14 cellular contexts compared by ENCODE assay signal in genomic region chr2:9303528-9304225, GRCh38.
A peak's percentile ranks its signal among the peaks of the same experiment; 100 is the strongest.
DNase-seq lines count a peak whose midpoint lies in the region; ATAC-seq and TF ChIP-seq lines count a peak whose summit lies in the region.
"Had no signal": no experiment of that assay in that cellular context is flagged by ENCODE, and none has a peak within 500 bp of the region (broad histone marks: within the 10 kb centered on the region; RNA-seq: fewer than 3 reads in every experiment).

No MANE protein-coding gene starts in this region.

- H3K4me3 ChIP-seq in heart left ventricle: no peak overlapping the region
- H3K4me3 ChIP-seq in right atrium auricular region: no peak overlapping the region
- no peak overlapping the region for H3K4me3 ChIP-seq in psoas muscle

- intact Hi-C loops in heart left ventricle (cut with DNase I) (no loop called here), psoas muscle (cut with DNase I) (no loop called here)

- no peak overlapping the region for H3K4me3 Mint-ChIP-seq in activated CD8-positive, alpha-beta memory T cell treated with anti-CD3 and anti-CD28 coated beads, Interleukin-2, amount 10 ng/mL, durations not matched to agents 7 days and 5 days

- H3K9me3 ChIP-seq in heart left ventricle: no peaks in the 10 kb centered on the region
- H3K9me3 ChIP-seq in right atrium auricular region: no peaks in the 10 kb centered on the region
- H3K9me3 ChIP-seq in psoas muscle: no peaks in the 10 kb centered on the region

- H3K36me3 ChIP-seq in heart left ventricle (peaks cover 0 to 6% (median 0%) of the 10 kb centered on the region in 9 donors), right atrium auricular region (no peaks in the 10 kb centered on the region), psoas muscle (ENCODE audit: insufficient read depth in 1 of 2, low read depth in 1 of 2) (no peaks in the 10 kb centered on the region)

- 62 to 72% (median 70%) methylated on average over 11 of the region's 11 CpGs for WGBS in heart left ventricle, 4 donors
- 56 to 62% (median 60%) methylated on average over 11 of the region's 11 CpGs for WGBS in psoas muscle, 3 donors

- TF ChIP-seq CTCF in heart left ventricle (IDR thresholded peaks at IDR 0.05) (no peak), right atrium auricular region (IDR thresholded peaks at IDR 0.05) (no peak), psoas muscle (IDR thresholded peaks at IDR 0.05) (no peak)

- ATAC-seq in heart left ventricle (peak; percentile 83 to 89 (median 86)), psoas muscle (peak; percentile 66 to 81 (median 70)), HG02678 (IDR thresholded peaks at IDR 0.05; ENCODE audit: unreplicated experiment) (no peak)
- no peak for ATAC-seq in activated CD8-positive, alpha-beta memory T cell treated with anti-CD3 and anti-CD28 coated beads, Interleukin-2, amount 10 ng/mL, durations not matched to agents 7 days and 5 days

- H3K27ac Mint-ChIP-seq in activated CD8-positive, alpha-beta memory T cell treated with anti-CD3 and anti-CD28 coated beads, Interleukin-2, amount 10 ng/mL, durations not matched to agents 7 days and 5 days: no peak overlapping the region

- no peaks in the 10 kb centered on the region for H3K9me3 Mint-ChIP-seq in activated CD8-positive, alpha-beta memory T cell treated with anti-CD3 and anti-CD28 coated beads, Interleukin-2, amount 10 ng/mL, durations not matched to agents 7 days and 5 days (ENCODE audit: low read depth)

- no peak for TF ChIP-seq POLR2A in heart left ventricle (IDR thresholded peaks at IDR 0.05)

- no peaks in the 10 kb centered on the region for H3K4me1 Mint-ChIP-seq in activated CD8-positive, alpha-beta memory T cell treated with anti-CD3 and anti-CD28 coated beads, Interleukin-2, amount 10 ng/mL, durations not matched to agents 7 days and 5 days

- H3K27ac ChIP-seq in heart left ventricle (no peak overlapping the region), right atrium auricular region (no peak overlapping the region), layer of hippocampus (ENCODE audit: low read depth, low read length) (peak overlapping the region; percentile 72), psoas muscle (no peak overlapping the region)
- H3K27ac ChIP-seq: C4-2B had no signal

- DNase-seq in heart left ventricle (peak in 3 of 5 donors; percentile 42 to 78 (median 51)), right atrium auricular region (ENCODE audit: low spot score) (no peak), psoas muscle (no peak)
- DNase-seq in stimulated activated CD4-positive, alpha-beta T cell treated with anti-CD3 and anti-CD28 coated beads, Interleukin-4, amount 100 ng/mL, for 1 hour: no peak
- no peak for DNase-seq in stimulated activated CD4-positive, alpha-beta T cell treated with anti-CD3 and anti-CD28 coated beads, Interleukin-15, amount 100 ng/mL, for 24 hours
- no peak for DNase-seq in activated CD8-positive, alpha-beta memory T cell treated with anti-CD3 and anti-CD28 coated beads, Interleukin-2, amount 10 ng/mL, durations not matched to agents 7 days and 5 days
- DNase-seq: COR-L47, NCI-H1105 treated with DMSO at 0.1 percent for 48 hours, NCI-H187, NCI-H446, NCI-H774 had no signal

- H3K27me3 Mint-ChIP-seq in activated CD8-positive, alpha-beta memory T cell treated with anti-CD3 and anti-CD28 coated beads, Interleukin-2, amount 10 ng/mL, durations not matched to agents 7 days and 5 days: peaks cover 2% of the 10 kb centered on the region

- CTCF ChIA-PET in activated CD8-positive, alpha-beta memory T cell treated with anti-CD3 and anti-CD28 coated beads, Interleukin-2, amount 10 ng/mL, durations not matched to agents 7 days and 5 days (lab: Charles Lee): no interaction called here

- H3K4me1 ChIP-seq in heart left ventricle (peaks cover 0 to 64% (median 27%) of the 10 kb centered on the region in 12 donors), right atrium auricular region (peaks cover 0 to 28% of the 10 kb centered on the region in 2 donors), psoas muscle (peaks cover 34% of the 10 kb centered on the region)

- H3K36me3 Mint-ChIP-seq in activated CD8-positive, alpha-beta memory T cell treated with anti-CD3 and anti-CD28 coated beads, Interleukin-2, amount 10 ng/mL, durations not matched to agents 7 days and 5 days: no peaks in the 10 kb centered on the region

- H3K27me3 ChIP-seq in heart left ventricle: no peaks in the 10 kb centered on the region
- H3K27me3 ChIP-seq in right atrium auricular region: no peaks in the 10 kb centered on the region
- H3K27me3 ChIP-seq in layer of hippocampus (ENCODE audit: control insufficient read depth, insufficient read depth, low read length): no peaks in the 10 kb centered on the region
- no peaks in the 10 kb centered on the region for H3K27me3 ChIP-seq in psoas muscle (ENCODE audit: insufficient read depth in 3 of 3, low read length in 2 of 3)

Comparison
In these comparisons a context has a peak if more than half of its experiments do, and no peak if none do; other contexts are left out.
1. DNase-seq: peak in heart left ventricle (3 of 5); none in right atrium auricular region (single experiment), psoas muscle (0 of 2), stimulated activated CD4-positive, alpha-beta T cell treated with anti-CD3 and anti-CD28 coated beads, Interleukin-4, amount 100 ng/mL, for 1 hour (single experiment), stimulated activated CD4-positive, alpha-beta T cell treated with anti-CD3 and anti-CD28 coated beads, Interleukin-15, amount 100 ng/mL, for 24 hours (single experiment) and activated CD8-positive, alpha-beta memory T cell treated with anti-CD3 and anti-CD28 coated beads, Interleukin-2, amount 10 ng/mL, durations not matched to agents 7 days and 5 days (single experiment).
2. ATAC-seq: peak in heart left ventricle (4 of 4) and psoas muscle (4 of 4); none in HG02678 (single experiment) and activated CD8-positive, alpha-beta memory T cell treated with anti-CD3 and anti-CD28 coated beads, Interleukin-2, amount 10 ng/mL, durations not matched to agents 7 days and 5 days (single experiment).